Comparison of ENCODE assay signal across 1 cellular context in genomic region chr1:180254496-180254819, GRCh38.
TF ChIP-seq lines count a peak whose summit lies in the region.

No MANE protein-coding gene starts in this region.

TF ChIP-seq in H1, 55 proteins besides CTCF, POLR2A, EP300 and RAD21 (continued from another document):
- TF ChIP-seq E2F6 (IDR thresholded peaks at IDR 0.05), result no peak
- TF ChIP-seq PHF8 (conservative IDR thresholded peaks at IDR 0.05; ENCODE audit: low read depth, low read length), result no peak
- no peak for TF ChIP-seq SP1 (IDR thresholded peaks at IDR 0.05; ENCODE audit: low read depth, low read length)
- no peak for TF ChIP-seq JUND (IDR thresholded peaks at IDR 0.05; ENCODE audit: low read length)
- no peak for TF ChIP-seq TEAD4 (IDR thresholded peaks at IDR 0.05; ENCODE audit: low read depth, low read length)
- no peak for TF ChIP-seq USF2 (IDR thresholded peaks at IDR 0.05; ENCODE audit: low read length)
- no peak for TF ChIP-seq SRF (IDR thresholded peaks at IDR 0.05; ENCODE audit: low read depth, low read length)
